Comparison of ENCODE assay signal across 6 cellular contexts in the genomic region with DNA sequence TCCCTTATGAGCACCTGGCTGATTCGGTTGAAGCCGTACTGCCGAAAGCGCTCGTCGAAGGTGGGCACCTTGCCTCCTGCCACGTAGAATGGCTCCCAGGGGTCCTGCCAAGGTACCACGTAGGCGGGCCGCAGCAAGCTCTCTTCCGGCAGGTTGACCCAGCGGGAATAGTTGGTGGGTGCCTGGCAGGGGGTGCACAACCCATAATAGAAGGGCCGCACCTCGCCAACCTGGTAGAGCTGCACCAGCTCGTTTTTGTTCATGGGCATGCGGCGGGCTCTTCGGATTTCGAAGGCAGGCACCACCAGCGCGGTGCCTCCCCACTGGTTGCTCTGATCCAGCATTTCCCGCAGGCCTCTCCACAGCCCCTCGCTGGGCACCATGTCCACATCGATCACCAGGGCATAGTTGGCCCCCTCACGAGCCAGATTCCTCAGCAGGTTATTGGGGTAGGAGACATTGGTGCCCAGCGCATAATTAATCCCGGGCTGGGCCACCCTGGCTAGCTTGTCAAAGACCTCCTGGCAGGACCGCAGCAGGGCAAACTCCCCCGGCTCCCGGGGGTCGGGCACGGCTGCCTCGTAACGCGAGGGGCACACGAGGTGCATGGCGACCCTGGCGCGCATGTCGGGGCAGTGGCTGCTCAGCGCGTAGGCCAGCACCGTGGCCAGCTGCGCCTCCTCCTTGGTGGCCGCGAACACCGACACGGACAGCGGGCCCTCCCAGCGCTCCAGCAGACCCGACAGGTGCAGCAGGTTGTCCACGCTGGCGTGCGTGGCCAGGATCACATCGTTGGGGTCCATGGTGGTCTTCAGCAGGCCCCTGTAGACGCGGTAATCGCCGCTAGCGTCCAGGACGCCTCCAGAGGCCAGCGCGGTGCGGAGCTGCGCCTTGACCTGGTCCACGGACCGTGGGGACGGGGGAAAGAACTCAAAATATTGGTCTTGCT. TPM values are rescaled to one million over a fixed set of nuclear protein-coding genes. Genes with fewer than 3 reads are reported as not detected.
DNase-seq lines count a peak whose midpoint lies in the region; ATAC-seq, FAIRE-seq and TF ChIP-seq lines count a peak whose summit lies in the region.

No MANE protein-coding gene starts in this region.

- H4K20me1 ChIP-seq in IMR-90 (ENCODE audit: insufficient read depth, low read length), result peaks cover 17% of the 10 kb centered on the region

- intact Hi-C loops in IMR-90 (cut with micrococcal nuclease), result no loop called here

- peak; percentile 5; the same call in 1 of the 2 replicates for ATAC-seq in IMR-90 (ENCODE audit: low read depth)
- no peak for ATAC-seq in GM18502 (IDR thresholded peaks at IDR 0.05; ENCODE audit: poor library complexity, unreplicated experiment)

- peaks cover 23 to 53% of the 10 kb centered on the region in 2 experiments for H3K79me1 ChIP-seq in IMR-90 (ENCODE audit: low read depth in 1 of 2, low read length in 2 of 2)

- peaks cover 12% of the 10 kb centered on the region for H3K4me1 ChIP-seq in IMR-90 (ENCODE audit: control insufficient read depth, insufficient read depth, low read length)
- H3K4me1 ChIP-seq in neutrophil (ENCODE audit: control insufficient read depth in 1 of 2, insufficient read depth in 1 of 2, low read depth in 1 of 2, low read length in 1 of 2), result peaks cover 31% of the 10 kb centered on the region in 2 experiments

- H3K14ac ChIP-seq in IMR-90 (replicated peaks; ENCODE audit: low read depth, low read length), result peak overlapping the region; percentile 60; the same call in 1 of the 2 replicates

- H3K27ac ChIP-seq in IMR-90 (ENCODE audit: insufficient read depth, low read length) (peak overlapping the region; percentile 83), neutrophil (no peak overlapping the region)

- CTCF ChIA-PET in IMR-90 (lab: Yijun Ruan, JAX), result interaction anchor here (1.4 to 1.8 kb wide), 2 partner anchors 35 kb away, joined by 4 to 6 read pairs; no protein-coding TSS in a partner anchor

- H2BK5ac ChIP-seq in IMR-90 (ENCODE audit: low read depth, low read length, poor library complexity, severe bottlenecking), result peak overlapping the region; percentile 80

- dilution Hi-C loops in IMR-90 (cut with HindIII; ENCODE audit: low sequenced_read_pairs, unreplicated experiment), result no loop called here

- peak overlapping the region; percentile 74 for H2BK120ac ChIP-seq in IMR-90 (ENCODE audit: low read depth, low read length)

- 15% methylated on average over 33 of the region's 68 CpGs; no CpG with 5 or more reads in 1 of the 2 experiments for WGBS in IMR-90 (ENCODE audit: extremely low coverage in 2 of 2, insufficient read length in 1 of 2), 2 experiments

- POLR2A ChIA-PET in IMR-90 (lab: Charles Lee; ENCODE audit: unreplicated experiment), result no interaction called here

- no peak overlapping the region for H2BK20ac ChIP-seq in IMR-90 (ENCODE audit: low read depth, low read length)

- no peak overlapping the region for H2BK15ac ChIP-seq in IMR-90 (ENCODE audit: low read depth, low read length)

- H4K91ac ChIP-seq in IMR-90 (ENCODE audit: insufficient read depth, low read depth, low read length), result peak overlapping the region; percentile 54; the same call in 1 of the 2 replicates

- H3K9me1 ChIP-seq in IMR-90 (ENCODE audit: insufficient read depth, low read length), result peaks cover 12% of the 10 kb centered on the region; the same call in 1 of the 2 replicates

- no peak for TF ChIP-seq CTCF in IMR-90 (conservative IDR thresholded peaks at IDR 0.05; ENCODE audit: low read depth, low read length)
- TF ChIP-seq CTCF in cardiac fibroblast (IDR thresholded peaks at IDR 0.05; ENCODE audit: low read depth, low read length), result no peak
- TF ChIP-seq CTCF in neutrophil (IDR thresholded peaks at IDR 0.05), result no peak

- no peak for TF ChIP-seq POLR2A in IMR-90 (IDR thresholded peaks at IDR 0.05; ENCODE audit: low read depth, low read length)

- H2AK5ac ChIP-seq in IMR-90 (ENCODE audit: low read depth, low read length), result peak overlapping the region; percentile 20; the same call in 1 of the 2 replicates

- DNase-seq in IMR-90 (no peak), cardiac fibroblast (ENCODE audit: low read depth in 2 of 2) (no peak), foreskin melanocyte (no peak), frontal cortex (ENCODE audit: low spot score in 2 of 2) (no peak)

- H3K9me3 ChIP-seq in IMR-90 (ENCODE audit: control insufficient read depth, insufficient read depth, low read length), result no peaks in the 10 kb centered on the region
- no peaks in the 10 kb centered on the region for H3K9me3 ChIP-seq in neutrophil

- in situ Hi-C loops in IMR-90 (cut with MboI; ENCODE audit: low sequenced_read_pairs), result no loop called here

- peak overlapping the region; percentile 95 for H2AK9ac ChIP-seq in IMR-90 (replicated peaks; ENCODE audit: low read depth, low read length, poor library complexity)

- BruUV-seq in IMR-90 (replicated peaks; lab: Mats Ljungman, UMichigan), result no TSS peak

- H3K36me3 ChIP-seq in IMR-90 (ENCODE audit: control insufficient read depth, insufficient read depth, low read length), result peaks cover 1% of the 10 kb centered on the region
- peaks cover 18% of the 10 kb centered on the region for H3K36me3 ChIP-seq in neutrophil

- FAIRE-seq in frontal cortex (lab: Jason Lieb, UNC), result no peak

- H3K4me3 ChIP-seq in IMR-90 (ENCODE audit: insufficient read depth, low read depth, low read length) (peak overlapping the region; percentile 98), cardiac fibroblast (replicated peaks in 1 of 2; ENCODE audit: low read depth in 2 of 2, low read length in 2 of 2) (peak overlapping the region; percentile 90 to 91), neutrophil (ENCODE audit: low read depth in 1 of 2, low read length in 1 of 2) (peak overlapping the region; percentile 49 to 54)

- 0 out of 2 replicates have a peak overlapping the region, but pooled peaks have one; percentile 28 for H3K56ac ChIP-seq in IMR-90 (ENCODE audit: extremely low read depth, insufficient read depth, low read length)

- peak overlapping the region; percentile 98 for H2AFZ ChIP-seq in IMR-90 (replicated peaks; ENCODE audit: low read length, poor library complexity)

- no peak overlapping the region for H3K18ac ChIP-seq in IMR-90 (ENCODE audit: low read depth, low read length)

- H3K9ac ChIP-seq in IMR-90 (ENCODE audit: low read depth, low read length), result peak overlapping the region; percentile 91

- no peak for TF ChIP-seq RAD21 in IMR-90 (IDR thresholded peaks at IDR 0.05; ENCODE audit: low read length)

- H4K5ac ChIP-seq in IMR-90 (ENCODE audit: low read depth, low read length), result peak overlapping the region; percentile 27; the same call in 1 of the 2 replicates

- H4K8ac ChIP-seq in IMR-90 (ENCODE audit: low read depth in 2 of 2, low read length in 2 of 2), result peak overlapping the region; percentile 84 to 94

- H3K23ac ChIP-seq in IMR-90 (ENCODE audit: low read depth, low read length), result peak overlapping the region; percentile 98

- H3K27me3 ChIP-seq in IMR-90 (ENCODE audit: control insufficient read depth, insufficient read depth, low read length) (no peaks in the 10 kb centered on the region), neutrophil (peaks cover 50% of the 10 kb centered on the region)

- H3K4ac ChIP-seq in IMR-90 (ENCODE audit: low read depth, low read length), result peak overlapping the region; percentile 87

- peak overlapping the region; percentile 96 for H3K4me2 ChIP-seq in IMR-90 (ENCODE audit: low read depth, low read length)

TF ChIP-seq in IMR-90, 13 proteins besides CTCF, POLR2A, EP300 and RAD21 (continues in another document):
- TF ChIP-seq, protein P1, sequence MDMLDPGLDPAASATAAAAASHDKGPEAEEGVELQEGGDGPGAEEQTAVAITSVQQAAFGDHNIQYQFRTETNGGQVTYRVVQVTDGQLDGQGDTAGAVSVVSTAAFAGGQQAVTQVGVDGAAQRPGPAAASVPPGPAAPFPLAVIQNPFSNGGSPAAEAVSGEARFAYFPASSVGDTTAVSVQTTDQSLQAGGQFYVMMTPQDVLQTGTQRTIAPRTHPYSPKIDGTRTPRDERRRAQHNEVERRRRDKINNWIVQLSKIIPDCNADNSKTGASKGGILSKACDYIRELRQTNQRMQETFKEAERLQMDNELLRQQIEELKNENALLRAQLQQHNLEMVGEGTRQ (IDR thresholded peaks at IDR 0.05; ENCODE audit: low read depth, low read length), result no peak
- no peak for TF ChIP-seq CEBPB (IDR thresholded peaks at IDR 0.05; ENCODE audit: low read depth, low read length)
- no peak for TF ChIP-seq CHD1 (IDR thresholded peaks at IDR 0.05; ENCODE audit: low read depth, low read length)

RNA-seq across cellular contexts. Expression of a gene that starts 0.7 kb away (rescaled TPM):
- total RNA-seq in IMR-90 (2012; rRNA removed), result 10.6 and 13.9 TPM in 2 replicates
- polyA plus RNA-seq in IMR-90 (2012; rRNA removed), result 18.4 and 20.5 TPM in 2 replicates
- polyA plus RNA-seq in IMR-90 (2012; cell fraction: cytosol; rRNA removed), result 16.5 and 24.6 TPM in 2 replicates
- polyA plus RNA-seq in IMR-90 (2012; cell fraction: nucleus; rRNA removed; ENCODE audit: low replicate concordance), result 8.5 and 9.5 TPM in 2 replicates
- total RNA-seq in frontal cortex, result 83.2 TPM

RNA-seq across cellular contexts. Expression of a gene that starts 1.8 kb away (rescaled TPM):
- 57.9 and 67.2 TPM in 2 replicates for total RNA-seq in IMR-90 (2012; rRNA removed)
- polyA plus RNA-seq in IMR-90 (2012; rRNA removed), result 48.3 and 51.9 TPM in 2 replicates
- 38.2 and 49.5 TPM in 2 replicates for polyA plus RNA-seq in IMR-90 (2012; cell fraction: cytosol; rRNA removed)
- polyA plus RNA-seq in IMR-90 (2012; cell fraction: nucleus; rRNA removed; ENCODE audit: low replicate concordance), result 43.6 and 65.0 TPM in 2 replicates
- 19.2 TPM for total RNA-seq in frontal cortex

RNA-seq across cellular contexts. Expression of a gene that starts 10.5 kb away (rescaled TPM):
- total RNA-seq in IMR-90 (2012; rRNA removed) (9.9 and 10.6 TPM in 2 replicates), frontal cortex (0.82 TPM)
- 20.8 and 27.1 TPM in 2 replicates for polyA plus RNA-seq in IMR-90 (2012; rRNA removed)
- 19.8 and 26.9 TPM in 2 replicates for polyA plus RNA-seq in IMR-90 (2012; cell fraction: cytosol; rRNA removed)
- polyA plus RNA-seq in IMR-90 (2012; cell fraction: nucleus; rRNA removed; ENCODE audit: low replicate concordance), result 58.8 and 120 TPM in 2 replicates

RNA-seq across cellular contexts. Expression of a gene that starts 24.8 kb away (rescaled TPM):
- under 0.01 TPM in 2 replicates for total RNA-seq in IMR-90 (2012; rRNA removed)
- 0.87 and 1.2 TPM in 2 replicates for polyA plus RNA-seq in IMR-90 (2012; rRNA removed)
- polyA plus RNA-seq in IMR-90 (2012; cell fraction: cytosol; rRNA removed), result 0.32 and 0.92 TPM in 2 replicates
- polyA plus RNA-seq in IMR-90 (2012; cell fraction: nucleus; rRNA removed; ENCODE audit: low replicate concordance), result 4.7 and 8.5 TPM in 2 replicates
- total RNA-seq in frontal cortex, result 1.6 TPM

RNA-seq across cellular contexts. Expression of a gene that starts 29.9 kb away (rescaled TPM):
- total RNA-seq in IMR-90 (2012; rRNA removed) (19.5 and 25.6 TPM in 2 replicates), frontal cortex (1.2 TPM)
- 209 and 223 TPM in 2 replicates for polyA plus RNA-seq in IMR-90 (2012; rRNA removed)
- 280 and 375 TPM in 2 replicates for polyA plus RNA-seq in IMR-90 (2012; cell fraction: cytosol; rRNA removed)
- polyA plus RNA-seq in IMR-90 (2012; cell fraction: nucleus; rRNA removed; ENCODE audit: low replicate concordance), result 114 and 198 TPM in 2 replicates
